Comparison of ENCODE assay signal across 8 cellular contexts in the genomic region with DNA sequence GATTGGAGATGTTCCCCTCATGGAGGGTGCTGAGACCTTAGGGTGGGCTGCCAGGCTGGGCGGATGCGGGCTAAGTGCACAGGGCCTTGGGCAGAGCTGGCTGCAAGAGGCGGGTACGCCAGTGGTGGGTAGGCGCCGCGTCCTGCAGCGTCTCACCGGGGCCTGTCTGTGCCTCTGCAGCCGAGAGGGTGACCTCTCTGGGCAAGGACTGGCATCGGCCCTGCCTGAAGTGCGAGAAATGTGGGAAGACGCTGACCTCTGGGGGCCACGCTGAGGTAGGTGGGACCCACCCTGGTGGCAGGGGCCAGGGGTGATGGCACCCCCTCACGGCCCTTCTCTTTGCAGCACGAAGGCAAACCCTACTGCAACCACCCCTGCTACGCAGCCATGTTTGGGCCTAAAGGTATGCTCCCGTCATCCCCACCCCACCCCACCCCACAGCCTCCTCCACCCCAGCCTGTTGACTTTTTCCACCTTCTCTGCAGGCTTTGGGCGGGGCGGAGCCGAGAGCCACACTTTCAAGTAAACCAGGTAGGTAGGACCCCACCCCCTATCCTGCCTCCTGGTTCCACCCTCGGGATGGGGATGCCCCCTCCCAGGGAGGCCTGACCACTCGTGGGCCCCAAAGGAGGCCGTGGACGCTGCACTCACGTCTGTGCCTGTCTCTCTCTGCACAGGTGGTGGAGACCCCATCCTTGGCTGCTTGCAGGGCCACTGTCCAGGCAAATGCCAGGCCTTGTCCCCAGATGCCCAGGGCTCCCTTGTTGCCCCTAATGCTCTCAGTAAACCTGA. TPM values are rescaled to one million over a fixed set of nuclear protein-coding genes. Genes with fewer than 3 reads are reported as not detected.
DNase-seq lines count a peak whose midpoint lies in the region; ATAC-seq and TF ChIP-seq lines count a peak whose summit lies in the region.

No MANE protein-coding gene starts in this region.

- intact Hi-C loops in CD4-positive, alpha-beta memory T cell (cut with micrococcal nuclease), result no loop called here
- intact Hi-C loops in Panc1 (cut with micrococcal nuclease; ENCODE audit: unreplicated experiment), result loop anchor here (10.0 kb wide), 1 partner anchor 113 kb away; no protein-coding TSS in a partner anchor

- H3K9me3 ChIP-seq in CD4-positive, alpha-beta memory T cell (ENCODE audit: control insufficient read depth in 1 of 2, low read length in 2 of 2), result no peaks in the 10 kb centered on the region
- H3K9me3 ChIP-seq in Panc1 (ENCODE audit: control insufficient read depth, insufficient read depth, low read depth, low read length), result no peaks in the 10 kb centered on the region
- H3K9me3 ChIP-seq in ectodermal cell (ENCODE audit: control insufficient read depth, low read length), result no peaks in the 10 kb centered on the region

- CTCF ChIA-PET in CD4-positive, alpha-beta memory T cell (lab: Charles Lee; ENCODE audit: partially characterized antibody), result interaction anchor here (1.0 to 4.5 kb wide), 5 partner anchors 7 to 118 kb away, joined by 3 to 122 read pairs (median 24); no protein-coding TSS in a partner anchor
- CTCF ChIA-PET in Panc1 (lab: Charles Lee), result interaction anchor here (1.7 kb wide), 1 partner anchor 7 kb away, joined by 18 read pairs; no protein-coding TSS in a partner anchor

- BruUV-seq in Panc1 (replicated peaks; lab: Mats Ljungman, UMichigan), result TSS peak; percentile 71

- peaks cover 59% of the 10 kb centered on the region for H3K4me1 ChIP-seq in CD4-positive, alpha-beta memory T cell (ENCODE audit: insufficient read depth, low read length)
- peaks cover 31% of the 10 kb centered on the region for H3K4me1 ChIP-seq in Panc1 (ENCODE audit: control insufficient read depth, insufficient read depth, low read length)
- peaks cover 59% of the 10 kb centered on the region for H3K4me1 ChIP-seq in ectodermal cell (ENCODE audit: control insufficient read depth, insufficient read depth, low read length)

- H3K4me3 Mint-ChIP-seq in CD4-positive, alpha-beta memory T cell, result peak overlapping the region; percentile 90 to 98 (median 92)
- no peak overlapping the region for H3K4me3 Mint-ChIP-seq in osteocyte (ENCODE audit: unreplicated experiment)

- no peaks in the 10 kb centered on the region for H3K27me3 ChIP-seq in CD4-positive, alpha-beta memory T cell (ENCODE audit: insufficient read depth, low read length)
- no peaks in the 10 kb centered on the region for H3K27me3 ChIP-seq in Panc1 (ENCODE audit: control insufficient read depth, insufficient read depth, low read length)
- peaks cover 35% of the 10 kb centered on the region for H3K27me3 ChIP-seq in ectodermal cell (ENCODE audit: control insufficient read depth, insufficient read depth, low read length, poor library complexity, severe bottlenecking)

- TF ChIP-seq CTCF in Panc1 (IDR thresholded peaks at IDR 0.05), result peak; percentile 24
- TF ChIP-seq CTCF in osteocyte (IDR thresholded peaks at IDR 0.05), result no peak

- in situ Hi-C loops in Panc1 (cut with HindIII; ENCODE audit: low pct_unique_long_range_greater_than_20kb, low sequenced_read_pairs), result no loop called here

- DNase-seq in CD4-positive, alpha-beta memory T cell, result peak in 4 of 5 donors; percentile 43 to 72 (median 49)
- DNase-seq in Panc1 (ENCODE audit: low read depth, low spot score) (no peak), osteocyte (ENCODE audit: extremely low spot score, unreplicated experiment) (no peak), DMS79 treated with DMSO at 0.1 percent for 48 hours (lab: John Stamatoyannopoulos, UW) (no peak), NCI-H2081 treated with DMSO at 0.1 percent for 48 hours (lab: John Stamatoyannopoulos, UW) (no peak), NOMO-1 treated with DMSO at 0.1 percent for 48 hours (lab: John Stamatoyannopoulos, UW; ENCODE audit: unreplicated experiment) (no peak)

- H3K36me3 ChIP-seq in CD4-positive, alpha-beta memory T cell (ENCODE audit: insufficient read depth, low read length), result no peaks in the 10 kb centered on the region
- H3K36me3 ChIP-seq in Panc1 (ENCODE audit: control insufficient read depth, insufficient read depth, low read length), result no peaks in the 10 kb centered on the region; the same call in 1 of the 2 replicates
- no peaks in the 10 kb centered on the region for H3K36me3 ChIP-seq in ectodermal cell (ENCODE audit: control insufficient read depth, insufficient read depth, low read length)

- H3K27me3 Mint-ChIP-seq in CD4-positive, alpha-beta memory T cell, result no peaks in the 10 kb centered on the region
- H3K27me3 Mint-ChIP-seq in osteocyte (ENCODE audit: unreplicated experiment), result no peaks in the 10 kb centered on the region

- WGBS in ectodermal cell, 2 experiments, result 87 to 90% methylated on average over 26 of the region's 26 CpGs

- H3K36me3 Mint-ChIP-seq in CD4-positive, alpha-beta memory T cell, result peaks cover 4 to 13% of the 10 kb centered on the region in 2 donors
- no peaks in the 10 kb centered on the region for H3K36me3 Mint-ChIP-seq in osteocyte (ENCODE audit: unreplicated experiment)

- POLR2A ChIA-PET in CD4-positive, alpha-beta memory T cell (lab: Charles Lee; ENCODE audit: partially characterized antibody), result interaction anchor here (1.0 to 5.9 kb wide), 10 partner anchors 9 to 423 kb away, joined by 3 to 346 read pairs (median 8); a partner anchor contains a TSS
- POLR2A ChIA-PET in Panc1 (lab: Charles Lee), result no interaction called here

- peaks cover 19 to 71% (median 36%) of the 10 kb centered on the region in 4 donors for H3K4me1 Mint-ChIP-seq in CD4-positive, alpha-beta memory T cell
- peaks cover 37% of the 10 kb centered on the region for H3K4me1 Mint-ChIP-seq in osteocyte (ENCODE audit: unreplicated experiment)

- ATAC-seq in Panc1, result no peak
- ATAC-seq in GM18873 (IDR thresholded peaks at IDR 0.05; ENCODE audit: low FRiP score, unreplicated experiment), result no peak

- H3K4me3 ChIP-seq in CD4-positive, alpha-beta memory T cell (ENCODE audit: low read length in 2 of 2), result peak overlapping the region; percentile 65 to 79
- H3K4me3 ChIP-seq in Panc1 (ENCODE audit: low read depth in 2 of 2, low read length in 2 of 2), result peak overlapping the region; percentile 58 to 67
- peak overlapping the region; percentile 52 for H3K4me3 ChIP-seq in ectodermal cell (ENCODE audit: insufficient read depth, low read depth, low read length)

- H3K9me3 Mint-ChIP-seq in CD4-positive, alpha-beta memory T cell, result peaks cover 0 to 2% (median 0%) of the 10 kb centered on the region in 8 donors
- no peaks in the 10 kb centered on the region for H3K9me3 Mint-ChIP-seq in osteocyte (ENCODE audit: unreplicated experiment)

- peak overlapping the region; percentile 96 to 99 (median 97) for H3K27ac Mint-ChIP-seq in CD4-positive, alpha-beta memory T cell
- peak overlapping the region; percentile 52 for H3K27ac Mint-ChIP-seq in osteocyte (ENCODE audit: unreplicated experiment)

- H3K27ac ChIP-seq in CD4-positive, alpha-beta memory T cell (ENCODE audit: low read depth, low read length), result peak overlapping the region; percentile 97
- H3K27ac ChIP-seq in Panc1 (ENCODE audit: low read length), result peak overlapping the region; percentile 81
- H3K27ac ChIP-seq in ectodermal cell (ENCODE audit: insufficient read depth, low read depth, low read length, poor library complexity, severe bottlenecking), result peak overlapping the region; percentile 92

RNA-seq across cellular contexts. Expression of a gene that starts 1.5 kb away (rescaled TPM):
- total RNA-seq in CD4-positive, alpha-beta memory T cell, result 100 to 1,000 TPM; 276 to 290 TPM
- 1,000 to 10,000 TPM; 1,440 to 2,028 TPM for polyA plus RNA-seq in CD4-positive, alpha-beta memory T cell
- total RNA-seq in Panc1 (2021; ENCODE audit: unreplicated experiment), result 1,056 TPM
- 2,110 TPM for polyA plus RNA-seq in Panc1 (2012; ENCODE audit: insufficient read length)
- 46.7 TPM for polyA plus RNA-seq in ectodermal cell (2013, experiment 1 of 4)
- polyA plus RNA-seq in ectodermal cell (2013, experiment 2 of 4), result 41.5 TPM
- 52.7 TPM for polyA plus RNA-seq in ectodermal cell (2013, experiment 3 of 4)
- polyA plus RNA-seq in ectodermal cell (2013, experiment 4 of 4), result 54.8 TPM
- total RNA-seq in osteocyte, result 31.0 and 34.1 TPM in 2 replicates

RNA-seq across cellular contexts. Expression of a gene that starts 2.9 kb away (rescaled TPM):
- 10 to 100 TPM; 25.4 to 30.2 TPM for total RNA-seq in CD4-positive, alpha-beta memory T cell
- polyA plus RNA-seq in CD4-positive, alpha-beta memory T cell, result 10 to 100 TPM; 10.2 to 10.4 TPM
- 47.8 TPM for total RNA-seq in Panc1 (2021; ENCODE audit: unreplicated experiment)
- polyA plus RNA-seq in Panc1 (2012; ENCODE audit: insufficient read length), result 42.5 TPM
- polyA plus RNA-seq in ectodermal cell (2013, experiment 1 of 4), result 22.9 TPM
- polyA plus RNA-seq in ectodermal cell (2013, experiment 2 of 4), result 21.7 TPM
- polyA plus RNA-seq in ectodermal cell (2013, experiment 3 of 4), result 16.6 TPM
- 19.7 TPM for polyA plus RNA-seq in ectodermal cell (2013, experiment 4 of 4)
- total RNA-seq in osteocyte, result 8.4 and 11.0 TPM in 2 replicates

RNA-seq across cellular contexts. Expression of a gene that starts 13.6 kb away (rescaled TPM):
- 10 to 100 TPM; 12.1 to 13.0 TPM for total RNA-seq in CD4-positive, alpha-beta memory T cell
- polyA plus RNA-seq in CD4-positive, alpha-beta memory T cell, result 100 to 1,000 TPM in 1 of 2 donors, 10 to 100 TPM in 1; 84.5 to 256 TPM
- total RNA-seq in Panc1 (2021; ENCODE audit: unreplicated experiment) (280 TPM), osteocyte (183 and 191 TPM in 2 replicates)
- polyA plus RNA-seq in Panc1 (2012; ENCODE audit: insufficient read length), result 1,001 TPM
- polyA plus RNA-seq in ectodermal cell (2013, experiment 1 of 4), result 11.8 TPM
- polyA plus RNA-seq in ectodermal cell (2013, experiment 2 of 4), result 14.1 TPM
- 14.0 TPM for polyA plus RNA-seq in ectodermal cell (2013, experiment 3 of 4)
- polyA plus RNA-seq in ectodermal cell (2013, experiment 4 of 4), result 16.4 TPM

RNA-seq across cellular contexts. Expression of a gene that starts 38.2 kb away (rescaled TPM):
- 1 to 10 TPM; 5.4 to 6.3 TPM for total RNA-seq in CD4-positive, alpha-beta memory T cell
- 1 to 10 TPM; 6.6 to 9.5 TPM for polyA plus RNA-seq in CD4-positive, alpha-beta memory T cell
- total RNA-seq in Panc1 (2021; ENCODE audit: unreplicated experiment) (4.6 TPM), osteocyte (3.3 and 3.6 TPM in 2 replicates)
- polyA plus RNA-seq in Panc1 (2012; ENCODE audit: insufficient read length), result 8.4 TPM
- 2.3 TPM for polyA plus RNA-seq in ectodermal cell (2013, experiment 1 of 4)
- polyA plus RNA-seq in ectodermal cell (2013, experiment 2 of 4), result 2.5 TPM
- polyA plus RNA-seq in ectodermal cell (2013, experiment 3 of 4), result 4.1 TPM
- polyA plus RNA-seq in ectodermal cell (2013, experiment 4 of 4), result 3.8 TPM

Comparison
In these comparisons a context has a peak if more than half of its experiments do, and no peak if none do; other contexts are left out.
1. DNase-seq: peak in CD4-positive, alpha-beta memory T cell (4 of 5); none in Panc1 (single experiment), osteocyte (single experiment), DMS79 treated with DMSO at 0.1 percent for 48 hours (single experiment), NCI-H2081 treated with DMSO at 0.1 percent for 48 hours (single experiment) and NOMO-1 treated with DMSO at 0.1 percent for 48 hours (single experiment).
2. RNA of a gene that starts 13.6 kb away (total RNA-seq): 280 TPM in Panc1 (single experiment) and 183 to 191 TPM in osteocyte; 12.1 to 13.0 TPM in CD4-positive, alpha-beta memory T cell; every median in the first group is over 10 times any median in the second.
3. Peak in every context shown above with its lines, with median percentiles within 50 percentile points of each other: H3K27ac ChIP-seq and H3K4me3 ChIP-seq.